In genomic region chr22:44132724-44133123, GRCh38 we compare ENCODE assay signal across 18 cellular contexts. TPM values are rescaled to one million over a fixed set of nuclear protein-coding genes. Genes with fewer than 3 reads are reported as not detected.
A peak's percentile ranks its signal among the peaks of the same experiment; 100 is the strongest.
DNase-seq lines count a peak whose midpoint lies in the region; ATAC-seq and TF ChIP-seq lines count a peak whose summit lies in the region.
"Had no signal": no experiment of that assay in that cellular context is flagged by ENCODE, and none has a peak within 500 bp of the region (broad histone marks: within the 10 kb centered on the region; RNA-seq: fewer than 3 reads in every experiment).

No MANE protein-coding gene starts in this region.

- H3K36me3 ChIP-seq in H7 (replicated peaks; ENCODE audit: control insufficient read depth, insufficient read depth, low read length) (peaks cover 5% of the 10 kb centered on the region), endodermal cell (ENCODE audit: control insufficient read depth, insufficient read depth, low read length) (peaks cover 5% of the 10 kb centered on the region), neuronal stem cell (replicated peaks in 1 of 2; ENCODE audit: control insufficient read depth in 2 of 2, insufficient read depth in 2 of 2, low read length in 2 of 2) (no peaks in the 10 kb centered on the region)
- peaks cover 6% of the 10 kb centered on the region for H3K36me3 ChIP-seq in CD4-positive, alpha-beta memory T cell (ENCODE audit: insufficient read depth, low read length)

- H3K27me3 ChIP-seq in H7 (ENCODE audit: control insufficient read depth, insufficient read depth, low read length) (no peaks in the 10 kb centered on the region), endodermal cell (ENCODE audit: control insufficient read depth, insufficient read depth, low read length, poor library complexity, severe bottlenecking) (no peaks in the 10 kb centered on the region), neuronal stem cell (ENCODE audit: control insufficient read depth in 3 of 3, insufficient read depth in 3 of 3, low read depth in 1 of 3, low read length in 3 of 3) (no peaks in the 10 kb centered on the region)
- no peaks in the 10 kb centered on the region for H3K27me3 ChIP-seq in CD4-positive, alpha-beta memory T cell (ENCODE audit: insufficient read depth, low read length)
- H3K27me3 ChIP-seq: Peyer's patch had no signal

- CTCF ChIA-PET in CD4-positive, alpha-beta memory T cell (lab: Charles Lee; ENCODE audit: partially characterized antibody) = no interaction called here

- H3K27me3 Mint-ChIP-seq in endodermal cell (ENCODE audit: insufficient read depth) = no peaks in the 10 kb centered on the region
- no peaks in the 10 kb centered on the region for H3K27me3 Mint-ChIP-seq in CD4-positive, alpha-beta memory T cell

- no peak overlapping the region for H2BK12ac ChIP-seq in neuronal stem cell (ENCODE audit: low read length)

- no peak overlapping the region for H2BK15ac ChIP-seq in neuronal stem cell (ENCODE audit: low read length)

- no peak overlapping the region for H3K4me3 Mint-ChIP-seq in endodermal cell
- no peak overlapping the region for H3K4me3 Mint-ChIP-seq in CD4-positive, alpha-beta memory T cell
- H3K4me3 Mint-ChIP-seq: T-helper 1 cell treated with Interleukin-12 subunit alpha and Interleukin-12 subunit beta and Interleukin-4 antibody, amounts not matched to agents 30 μg/mL and 1 μg/mL, for 36 hours had no signal

- peak overlapping the region; percentile 46 for H3K18ac ChIP-seq in neuronal stem cell (ENCODE audit: low read length)

- H3K79me1 ChIP-seq in neuronal stem cell (ENCODE audit: low read depth, low read length) = no peaks in the 10 kb centered on the region

- intact Hi-C loops in CD4-positive, alpha-beta memory T cell (cut with micrococcal nuclease) = no loop called here

- H4K8ac ChIP-seq in neuronal stem cell (ENCODE audit: low read depth, low read length) = no peak overlapping the region

- H3K27ac ChIP-seq in endodermal cell (ENCODE audit: low read depth, low read length) (no peak overlapping the region), neuronal stem cell (replicated peaks; ENCODE audit: low read length) (no peak overlapping the region)
- H3K27ac ChIP-seq in CD4-positive, alpha-beta memory T cell (ENCODE audit: low read depth, low read length) = no peak overlapping the region
- H3K27ac ChIP-seq: Peyer's patch had no signal

- POLR2A ChIA-PET in CD4-positive, alpha-beta memory T cell (lab: Charles Lee; ENCODE audit: partially characterized antibody) = no interaction called here

- peaks cover 31% of the 10 kb centered on the region for H3K9me3 Mint-ChIP-seq in endodermal cell
- peaks cover 3 to 29% (median 13%) of the 10 kb centered on the region in 8 donors for H3K9me3 Mint-ChIP-seq in CD4-positive, alpha-beta memory T cell

- H3K36me3 Mint-ChIP-seq in endodermal cell (ENCODE audit: low read depth) = peaks cover 26% of the 10 kb centered on the region
- peaks cover 29 to 37% of the 10 kb centered on the region in 2 donors for H3K36me3 Mint-ChIP-seq in CD4-positive, alpha-beta memory T cell

- no peak overlapping the region for H3K23ac ChIP-seq in neuronal stem cell (ENCODE audit: low read depth, low read length, poor library complexity)

- H3K14ac ChIP-seq in neuronal stem cell (ENCODE audit: low read length) = no peak overlapping the region

- H3K9me3 ChIP-seq in endodermal cell (ENCODE audit: control insufficient read depth, low read length) = peaks cover 13% of the 10 kb centered on the region
- peaks cover 6 to 7% of the 10 kb centered on the region in 2 donors for H3K9me3 ChIP-seq in neuronal stem cell (replicated peaks in 1 of 2; ENCODE audit: control insufficient read depth in 2 of 2, insufficient read depth in 1 of 2, low read depth in 1 of 2, low read length in 2 of 2)
- no peaks in the 10 kb centered on the region for H3K9me3 ChIP-seq in CD4-positive, alpha-beta memory T cell (ENCODE audit: control insufficient read depth in 1 of 2, low read length in 2 of 2)

- no peak overlapping the region for H2BK120ac ChIP-seq in neuronal stem cell (ENCODE audit: low read depth, low read length)

- H3K4ac ChIP-seq in neuronal stem cell (ENCODE audit: low read length) = no peak overlapping the region

- no peak overlapping the region for H2AFZ ChIP-seq in neuronal stem cell (ENCODE audit: low read length)

- no peak overlapping the region for H3K4me3 ChIP-seq in H7 (ENCODE audit: insufficient read depth, low read depth, low read length)
- no peak overlapping the region for H3K4me3 ChIP-seq in endodermal cell (ENCODE audit: low read length)
- no peak overlapping the region for H3K4me3 ChIP-seq in neuronal stem cell (ENCODE audit: low read length in 2 of 2)
- H3K4me3 ChIP-seq in CD4-positive, alpha-beta memory T cell (ENCODE audit: low read length in 2 of 2) = no peak overlapping the region
- H3K4me3 ChIP-seq: Peyer's patch had no signal

- peaks cover 16% of the 10 kb centered on the region for H3K4me1 Mint-ChIP-seq in endodermal cell
- no peaks in the 10 kb centered on the region for H3K4me1 Mint-ChIP-seq in CD4-positive, alpha-beta memory T cell

- no peak overlapping the region for H4K91ac ChIP-seq in neuronal stem cell (ENCODE audit: low read depth, low read length, poor library complexity)

- 74 to 81% methylated on average over 7 to 12 of the region's 12 CpGs for WGBS in endodermal cell (ENCODE audit: insufficient coverage in 1 of 2, insufficient read length in 1 of 2), 2 experiments
- no CpG with 5 or more reads among the region's 12 CpGs for WGBS in neuronal stem cell (ENCODE audit: extremely low coverage in 2 of 2, insufficient read length in 2 of 2, insufficient replicate concordance in 1 of 2), 2 donors

- H2BK5ac ChIP-seq in neuronal stem cell (ENCODE audit: low read length) = no peak overlapping the region

- no peak overlapping the region for H3K4me2 ChIP-seq in neuronal stem cell (ENCODE audit: insufficient read depth, low read length, poor library complexity, severe bottlenecking)

- no peak overlapping the region for H3K27ac Mint-ChIP-seq in endodermal cell
- H3K27ac Mint-ChIP-seq in CD4-positive, alpha-beta memory T cell = peak overlapping the region in 2 of 7 donors; percentile 64 to 77
- H3K27ac Mint-ChIP-seq: T-helper 1 cell treated with Interleukin-12 subunit alpha and Interleukin-12 subunit beta and Interleukin-4 antibody, amounts not matched to agents 30 μg/mL and 1 μg/mL, for 36 hours had no signal

- peak; percentile 19 for DNase-seq in COLO668 (lab: John Stamatoyannopoulos, UW; ENCODE audit: unreplicated experiment)
- DNase-seq in H7 = peak; percentile 81
- DNase-seq in endodermal cell = peak; percentile 68
- no peak for DNase-seq in neuronal stem cell (ENCODE audit: low spot score)
- DNase-seq in CD4-positive, alpha-beta memory T cell = no peak
- DNase-seq: DMS 273 treated with DMSO at 0.1 percent for 48 hours, EL, MM.1S, NCI-H1105 treated with DMSO at 0.1 percent for 48 hours, NCI-H1930, NCI-H345, NCI-H82, Peyer's patch, SHP77 had no signal

- H3K9ac ChIP-seq in endodermal cell (ENCODE audit: extremely low read depth, low read length, poor library complexity, severe bottlenecking) (no peak overlapping the region), neuronal stem cell (ENCODE audit: low read depth, low read length, poor library complexity) (no peak overlapping the region)

- H2AK5ac ChIP-seq in neuronal stem cell (ENCODE audit: low read depth, low read length) = no peak overlapping the region

- ATAC-seq in HG02973 (IDR thresholded peaks at IDR 0.05; ENCODE audit: unreplicated experiment) = no peak
- no peak for ATAC-seq in HG03139 (IDR thresholded peaks at IDR 0.05; ENCODE audit: unreplicated experiment)

- H3K4me1 ChIP-seq in endodermal cell (ENCODE audit: control insufficient read depth, insufficient read depth, low read length) (peaks cover 8% of the 10 kb centered on the region), neuronal stem cell (ENCODE audit: control insufficient read depth in 2 of 2, insufficient read depth in 1 of 2, low read depth in 1 of 2, low read length in 2 of 2) (peaks cover 4 to 8% of the 10 kb centered on the region in 2 donors)
- H3K4me1 ChIP-seq in CD4-positive, alpha-beta memory T cell (ENCODE audit: insufficient read depth, low read length) = no peaks in the 10 kb centered on the region
- H3K4me1 ChIP-seq: Peyer's patch had no signal

- TF ChIP-seq CTCF in endodermal cell (conservative IDR thresholded peaks at IDR 0.05) = peak; percentile 53

RNA-seq across cellular contexts. Expression of gene PARVG, which starts 48.0 kb away (rescaled TPM):
- 0.21 TPM in 1 of 2 replicates, not detected in the other for total RNA-seq in H7 (2014; rRNA removed; shearing (Covaris generic))
- under 1 TPM; 0.11 to 0.44 TPM for total RNA-seq in endodermal cell
- polyA plus RNA-seq in endodermal cell (2013, experiment 1 of 2) = not detected
- 0.21 TPM for polyA plus RNA-seq in endodermal cell (2013, experiment 2 of 2)
- polyA plus RNA-seq in neuronal stem cell (2013, experiment 1 of 2) = 0.18 TPM
- 0.06 TPM for polyA plus RNA-seq in neuronal stem cell (2013, experiment 2 of 2)
- total RNA-seq in CD4-positive, alpha-beta memory T cell = 100 to 1,000 TPM; 191 to 194 TPM
- 10 to 100 TPM; 39.6 to 53.0 TPM for polyA plus RNA-seq in CD4-positive, alpha-beta memory T cell
- polyA plus RNA-seq: BJ had no signal

Comparison
In these comparisons a context has a peak if more than half of its experiments do, and no peak if none do; other contexts are left out.
1. DNase-seq: peak in COLO668 (single experiment), H7 (single experiment) and endodermal cell (single experiment); none in neuronal stem cell (single experiment) and CD4-positive, alpha-beta memory T cell (0 of 5).
2. RNA of gene PARVG, which starts 48.0 kb away (total RNA-seq): 191 to 194 TPM in CD4-positive, alpha-beta memory T cell; 0.11 to 0.44 TPM in endodermal cell and 0.21 TPM in H7; every median in the first group is over 100 times any median in the second.